ENCODE assay signal across 1 cellular context in the genomic region with DNA sequence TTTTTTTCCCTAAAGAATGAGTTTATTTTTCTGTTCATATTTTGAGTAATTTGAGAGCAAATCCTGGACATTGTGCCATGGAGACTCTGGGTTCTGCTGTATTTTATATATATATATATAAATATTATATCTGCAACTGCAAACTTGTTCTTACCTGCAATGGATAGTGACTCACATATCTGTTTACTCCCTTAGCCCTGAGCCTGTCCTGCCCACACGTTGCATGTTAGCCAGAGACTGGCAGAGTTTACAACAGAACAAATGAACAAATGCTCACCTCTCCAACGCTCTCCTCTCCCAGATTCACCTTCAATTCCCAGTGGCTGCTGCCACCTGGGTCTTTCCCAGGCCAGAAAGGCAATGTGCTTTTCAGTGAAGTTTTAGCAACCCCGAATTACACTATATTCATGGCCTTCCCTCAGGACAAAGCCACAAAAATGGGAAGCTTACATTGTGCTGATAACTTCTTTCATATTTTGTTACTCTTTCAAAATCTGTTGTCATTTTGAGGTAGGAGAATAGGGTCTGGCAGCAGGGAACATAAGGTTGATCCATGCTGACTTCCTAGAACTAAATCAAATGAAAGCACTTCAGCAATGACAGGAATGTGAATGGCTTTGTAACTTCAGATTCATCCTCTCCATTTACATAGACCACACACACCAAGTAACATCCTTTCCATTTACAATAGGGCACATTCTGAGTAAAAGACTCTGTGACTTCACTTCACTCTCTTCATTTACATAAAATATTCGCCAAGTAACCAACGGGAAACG.
TF ChIP-seq lines count a peak whose summit lies in the region.

No MANE protein-coding gene starts in this region.

TF ChIP-seq in H1, 55 proteins besides CTCF, POLR2A, EP300 and RAD21:
- TF ChIP-seq TEAD4 (IDR thresholded peaks at IDR 0.05; ENCODE audit: low read depth, low read length) (peak; percentile 98), KDM1A (IDR thresholded peaks at IDR 0.05; ENCODE audit: borderline replicate concordance, low read length) (no peak), CHD2 (IDR thresholded peaks at IDR 0.05; ENCODE audit: low read length) (no peak), CREB1 (IDR thresholded peaks at IDR 0.05) (no peak), NRF1 (IDR thresholded peaks at IDR 0.05; ENCODE audit: low read depth, low read length) (no peak), BACH1 (IDR thresholded peaks at IDR 0.05; ENCODE audit: low read length) (no peak), HDAC2 (IDR thresholded peaks at IDR 0.05; ENCODE audit: borderline replicate concordance in 1 of 2, low read depth in 2 of 2, low read length in 2 of 2) (no peak), RXRA (IDR thresholded peaks at IDR 0.05; ENCODE audit: insufficient read depth, low read depth, low read length) (no peak), CHD1 (IDR thresholded peaks at IDR 0.05; ENCODE audit: low read depth, low read length) (no peak), MAFK (IDR thresholded peaks at IDR 0.05; ENCODE audit: low read depth, low read length) (no peak), CBX5 (IDR thresholded peaks at IDR 0.05; ENCODE audit: low read depth, low read length) (no peak), RFX5 (IDR thresholded peaks at IDR 0.05; ENCODE audit: borderline replicate concordance, low read depth, low read length) (no peak), TAF1 (IDR thresholded peaks at IDR 0.05; ENCODE audit: low read depth, low read length) (0 out of 2 replicates have a peak, but pooled peaks have one; percentile 44), RBBP5 (IDR thresholded peaks at IDR 0.05; ENCODE audit: borderline replicate concordance, low read depth, low read length) (no peak), KDM4A (IDR thresholded peaks at IDR 0.05; ENCODE audit: low read depth, low read length, severe bottlenecking) (no peak), GABPA (IDR thresholded peaks at IDR 0.05; ENCODE audit: borderline replicate concordance, insufficient read depth, low read length) (no peak), PHF8 (conservative IDR thresholded peaks at IDR 0.05; ENCODE audit: low read depth, low read length) (no peak), CTBP2 (IDR thresholded peaks at IDR 0.05; ENCODE audit: borderline replicate concordance, insufficient read depth, insufficient read length, low read length) (no peak), SAP30 (IDR thresholded peaks at IDR 0.05; ENCODE audit: insufficient read depth, insufficient replicate concordance, low read length) (no peak), SP1 (IDR thresholded peaks at IDR 0.05; ENCODE audit: low read depth, low read length) (peak; percentile 34; the same call in 1 of the 2 replicates), SIN3A (conservative IDR thresholded peaks at IDR 0.05 in 1 of 2, IDR thresholded peaks at IDR 0.05 in 1 of 2; ENCODE audit: low read depth in 1 of 2, low read length in 2 of 2) (no peak), GTF2F1 (IDR thresholded peaks at IDR 0.05; ENCODE audit: borderline replicate concordance, low read depth, low read length) (no peak), TCF12 (IDR thresholded peaks at IDR 0.05; ENCODE audit: low read depth, low read length) (0 out of 2 replicates have a peak, but pooled peaks have one; percentile 16), NANOG (IDR thresholded peaks at IDR 0.05; ENCODE audit: insufficient read depth, low read depth, low read length, poor library complexity, severe bottlenecking) (peak; percentile 32), POLR2AphosphoS5 (IDR thresholded peaks at IDR 0.05; ENCODE audit: low read depth, low read length) (0 out of 2 replicates have a peak, but pooled peaks have one; percentile 17), TAF7 (optimal IDR thresholded peaks at IDR 0.05; ENCODE audit: borderline replicate concordance, low read depth, low read length) (no peak), FOSL1 (IDR thresholded peaks at IDR 0.05; ENCODE audit: insufficient read depth, low read depth, low read length) (no peak), ASH2L (IDR thresholded peaks at IDR 0.05; ENCODE audit: low read length) (peak; percentile 85), HDAC6 (IDR thresholded peaks at IDR 0.05; ENCODE audit: low read depth, low read length) (no peak), KDM5A (IDR thresholded peaks at IDR 0.05; ENCODE audit: low read length) (no peak), SUZ12 (IDR thresholded peaks at IDR 0.05; ENCODE audit: low read length) (no peak)
- TF ChIP-seq, protein P1, sequence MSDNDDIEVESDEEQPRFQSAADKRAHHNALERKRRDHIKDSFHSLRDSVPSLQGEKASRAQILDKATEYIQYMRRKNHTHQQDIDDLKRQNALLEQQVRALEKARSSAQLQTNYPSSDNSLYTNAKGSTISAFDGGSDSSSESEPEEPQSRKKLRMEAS (IDR thresholded peaks at IDR 0.05): no peak
- TF ChIP-seq, protein P2, sequence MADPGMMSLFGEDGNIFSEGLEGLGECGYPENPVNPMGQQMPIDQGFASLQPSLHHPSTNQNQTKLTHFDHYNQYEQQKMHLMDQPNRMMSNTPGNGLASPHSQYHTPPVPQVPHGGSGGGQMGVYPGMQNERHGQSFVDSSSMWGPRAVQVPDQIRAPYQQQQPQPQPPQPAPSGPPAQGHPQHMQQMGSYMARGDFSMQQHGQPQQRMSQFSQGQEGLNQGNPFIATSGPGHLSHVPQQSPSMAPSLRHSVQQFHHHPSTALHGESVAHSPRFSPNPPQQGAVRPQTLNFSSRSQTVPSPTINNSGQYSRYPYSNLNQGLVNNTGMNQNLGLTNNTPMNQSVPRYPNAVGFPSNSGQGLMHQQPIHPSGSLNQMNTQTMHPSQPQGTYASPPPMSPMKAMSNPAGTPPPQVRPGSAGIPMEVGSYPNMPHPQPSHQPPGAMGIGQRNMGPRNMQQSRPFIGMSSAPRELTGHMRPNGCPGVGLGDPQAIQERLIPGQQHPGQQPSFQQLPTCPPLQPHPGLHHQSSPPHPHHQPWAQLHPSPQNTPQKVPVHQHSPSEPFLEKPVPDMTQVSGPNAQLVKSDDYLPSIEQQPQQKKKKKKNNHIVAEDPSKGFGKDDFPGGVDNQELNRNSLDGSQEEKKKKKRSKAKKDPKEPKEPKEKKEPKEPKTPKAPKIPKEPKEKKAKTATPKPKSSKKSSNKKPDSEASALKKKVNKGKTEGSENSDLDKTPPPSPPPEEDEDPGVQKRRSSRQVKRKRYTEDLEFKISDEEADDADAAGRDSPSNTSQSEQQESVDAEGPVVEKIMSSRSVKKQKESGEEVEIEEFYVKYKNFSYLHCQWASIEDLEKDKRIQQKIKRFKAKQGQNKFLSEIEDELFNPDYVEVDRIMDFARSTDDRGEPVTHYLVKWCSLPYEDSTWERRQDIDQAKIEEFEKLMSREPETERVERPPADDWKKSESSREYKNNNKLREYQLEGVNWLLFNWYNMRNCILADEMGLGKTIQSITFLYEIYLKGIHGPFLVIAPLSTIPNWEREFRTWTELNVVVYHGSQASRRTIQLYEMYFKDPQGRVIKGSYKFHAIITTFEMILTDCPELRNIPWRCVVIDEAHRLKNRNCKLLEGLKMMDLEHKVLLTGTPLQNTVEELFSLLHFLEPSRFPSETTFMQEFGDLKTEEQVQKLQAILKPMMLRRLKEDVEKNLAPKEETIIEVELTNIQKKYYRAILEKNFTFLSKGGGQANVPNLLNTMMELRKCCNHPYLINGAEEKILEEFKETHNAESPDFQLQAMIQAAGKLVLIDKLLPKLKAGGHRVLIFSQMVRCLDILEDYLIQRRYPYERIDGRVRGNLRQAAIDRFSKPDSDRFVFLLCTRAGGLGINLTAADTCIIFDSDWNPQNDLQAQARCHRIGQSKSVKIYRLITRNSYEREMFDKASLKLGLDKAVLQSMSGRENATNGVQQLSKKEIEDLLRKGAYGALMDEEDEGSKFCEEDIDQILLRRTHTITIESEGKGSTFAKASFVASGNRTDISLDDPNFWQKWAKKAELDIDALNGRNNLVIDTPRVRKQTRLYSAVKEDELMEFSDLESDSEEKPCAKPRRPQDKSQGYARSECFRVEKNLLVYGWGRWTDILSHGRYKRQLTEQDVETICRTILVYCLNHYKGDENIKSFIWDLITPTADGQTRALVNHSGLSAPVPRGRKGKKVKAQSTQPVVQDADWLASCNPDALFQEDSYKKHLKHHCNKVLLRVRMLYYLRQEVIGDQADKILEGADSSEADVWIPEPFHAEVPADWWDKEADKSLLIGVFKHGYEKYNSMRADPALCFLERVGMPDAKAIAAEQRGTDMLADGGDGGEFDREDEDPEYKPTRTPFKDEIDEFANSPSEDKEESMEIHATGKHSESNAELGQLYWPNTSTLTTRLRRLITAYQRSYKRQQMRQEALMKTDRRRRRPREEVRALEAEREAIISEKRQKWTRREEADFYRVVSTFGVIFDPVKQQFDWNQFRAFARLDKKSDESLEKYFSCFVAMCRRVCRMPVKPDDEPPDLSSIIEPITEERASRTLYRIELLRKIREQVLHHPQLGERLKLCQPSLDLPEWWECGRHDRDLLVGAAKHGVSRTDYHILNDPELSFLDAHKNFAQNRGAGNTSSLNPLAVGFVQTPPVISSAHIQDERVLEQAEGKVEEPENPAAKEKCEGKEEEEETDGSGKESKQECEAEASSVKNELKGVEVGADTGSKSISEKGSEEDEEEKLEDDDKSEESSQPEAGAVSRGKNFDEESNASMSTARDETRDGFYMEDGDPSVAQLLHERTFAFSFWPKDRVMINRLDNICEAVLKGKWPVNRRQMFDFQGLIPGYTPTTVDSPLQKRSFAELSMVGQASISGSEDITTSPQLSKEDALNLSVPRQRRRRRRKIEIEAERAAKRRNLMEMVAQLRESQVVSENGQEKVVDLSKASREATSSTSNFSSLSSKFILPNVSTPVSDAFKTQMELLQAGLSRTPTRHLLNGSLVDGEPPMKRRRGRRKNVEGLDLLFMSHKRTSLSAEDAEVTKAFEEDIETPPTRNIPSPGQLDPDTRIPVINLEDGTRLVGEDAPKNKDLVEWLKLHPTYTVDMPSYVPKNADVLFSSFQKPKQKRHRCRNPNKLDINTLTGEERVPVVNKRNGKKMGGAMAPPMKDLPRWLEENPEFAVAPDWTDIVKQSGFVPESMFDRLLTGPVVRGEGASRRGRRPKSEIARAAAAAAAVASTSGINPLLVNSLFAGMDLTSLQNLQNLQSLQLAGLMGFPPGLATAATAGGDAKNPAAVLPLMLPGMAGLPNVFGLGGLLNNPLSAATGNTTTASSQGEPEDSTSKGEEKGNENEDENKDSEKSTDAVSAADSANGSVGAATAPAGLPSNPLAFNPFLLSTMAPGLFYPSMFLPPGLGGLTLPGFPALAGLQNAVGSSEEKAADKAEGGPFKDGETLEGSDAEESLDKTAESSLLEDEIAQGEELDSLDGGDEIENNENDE (IDR thresholded peaks at IDR 0.05; ENCODE audit: insufficient replicate concordance, low read length): peak; percentile 57
- TF ChIP-seq, protein P3, sequence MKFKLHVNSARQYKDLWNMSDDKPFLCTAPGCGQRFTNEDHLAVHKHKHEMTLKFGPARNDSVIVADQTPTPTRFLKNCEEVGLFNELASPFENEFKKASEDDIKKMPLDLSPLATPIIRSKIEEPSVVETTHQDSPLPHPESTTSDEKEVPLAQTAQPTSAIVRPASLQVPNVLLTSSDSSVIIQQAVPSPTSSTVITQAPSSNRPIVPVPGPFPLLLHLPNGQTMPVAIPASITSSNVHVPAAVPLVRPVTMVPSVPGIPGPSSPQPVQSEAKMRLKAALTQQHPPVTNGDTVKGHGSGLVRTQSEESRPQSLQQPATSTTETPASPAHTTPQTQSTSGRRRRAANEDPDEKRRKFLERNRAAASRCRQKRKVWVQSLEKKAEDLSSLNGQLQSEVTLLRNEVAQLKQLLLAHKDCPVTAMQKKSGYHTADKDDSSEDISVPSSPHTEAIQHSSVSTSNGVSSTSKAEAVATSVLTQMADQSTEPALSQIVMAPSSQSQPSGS (IDR thresholded peaks at IDR 0.05; ENCODE audit: low read length): no peak; the same call in none of the 2 replicates
